ENCODE assay signal across 1 cellular context in genomic region chr20:3890410-3890751, GRCh38.
TF ChIP-seq lines count a peak whose summit lies in the region.

No MANE protein-coding gene starts in this region.

TF ChIP-seq in endothelial cell of umbilical vein, 7 proteins besides CTCF, POLR2A, EP300 and RAD21:
- TF ChIP-seq MYC (IDR thresholded peaks at IDR 0.05; ENCODE audit: low read depth, low read length) (no peak), EZH2 (IDR thresholded peaks at IDR 0.05; ENCODE audit: borderline replicate concordance, low read depth, low read length, severe bottlenecking) (no peak), POLR2AphosphoS5 (IDR thresholded peaks at IDR 0.05; ENCODE audit: insufficient read depth, low read depth, low read length) (no peak), FOS (IDR thresholded peaks at IDR 0.05; ENCODE audit: borderline replicate concordance, insufficient read depth, low read length) (no peak), GATA2 (IDR thresholded peaks at IDR 0.05; ENCODE audit: insufficient read depth, insufficient read length, low read depth, low read length) (no peak), JUN (IDR thresholded peaks at IDR 0.05; ENCODE audit: borderline replicate concordance, insufficient read depth, insufficient read length, low read depth) (no peak), MAX (IDR thresholded peaks at IDR 0.05; ENCODE audit: insufficient read depth, insufficient read length) (no peak)
